ENCODE assay signal across 22 cellular contexts in the genomic region with DNA sequence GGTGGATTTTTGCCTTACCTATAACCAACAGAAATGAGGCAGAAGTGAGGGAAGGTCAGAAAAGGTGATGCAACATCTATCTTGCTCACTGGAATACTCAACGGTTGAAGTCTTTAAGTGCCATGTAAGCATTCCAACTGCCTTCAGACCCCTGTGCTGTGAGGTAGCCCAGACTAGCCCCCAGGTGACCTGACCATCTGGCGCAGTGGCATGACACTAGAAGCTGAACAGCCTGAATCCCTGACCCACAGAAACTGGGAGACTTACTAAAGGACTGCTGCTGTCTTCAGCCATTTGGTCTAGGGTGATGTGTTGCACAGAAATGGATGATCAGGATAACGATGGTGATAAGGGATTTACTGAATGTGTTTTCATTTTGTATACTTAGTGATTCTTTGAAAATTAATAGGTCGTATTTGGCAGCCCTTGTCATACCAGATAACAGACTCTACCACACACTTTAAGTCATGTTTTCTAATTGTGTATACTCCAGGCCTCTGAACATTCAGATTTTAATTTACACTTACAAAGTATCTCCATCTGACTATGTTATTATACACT.
DNase-seq lines count a peak whose midpoint lies in the region; ATAC-seq, FAIRE-seq and TF ChIP-seq lines count a peak whose summit lies in the region.
"Had no signal": no experiment of that assay in that cellular context is flagged by ENCODE, and none has a peak within 500 bp of the region (broad histone marks: within the 10 kb centered on the region; RNA-seq: fewer than 3 reads in every experiment).

No MANE protein-coding gene starts in this region.

- intact Hi-C loops in IMR-90 (cut with micrococcal nuclease) (no loop called here), K562 (cut with micrococcal nuclease) (no loop called here)

- H3K4me3 ChIP-seq in IMR-90 (ENCODE audit: insufficient read depth, low read depth, low read length), result no peak overlapping the region
- no peak overlapping the region for H3K4me3 ChIP-seq in K562
- no peak overlapping the region for H3K4me3 ChIP-seq in neuronal stem cell (ENCODE audit: low read length in 2 of 2)

- no peak overlapping the region; the same call in 1 of the 2 replicates for H4K91ac ChIP-seq in IMR-90 (ENCODE audit: insufficient read depth, low read depth, low read length)
- no peak overlapping the region for H4K91ac ChIP-seq in neuronal stem cell (ENCODE audit: low read depth, low read length, poor library complexity)

- H2AK5ac ChIP-seq in IMR-90 (ENCODE audit: low read depth, low read length) (no peak overlapping the region), neuronal stem cell (ENCODE audit: low read depth, low read length) (no peak overlapping the region)

- BruUV-seq in IMR-90 (replicated peaks; lab: Mats Ljungman, UMichigan) (no TSS peak), K562 (replicated peaks; lab: Mats Ljungman, UMichigan) (no TSS peak)

- dilution Hi-C loops in IMR-90 (cut with HindIII; ENCODE audit: low sequenced_read_pairs, unreplicated experiment), result no loop called here

- no peak overlapping the region for H3K56ac ChIP-seq in IMR-90 (ENCODE audit: extremely low read depth, insufficient read depth, low read length)

- no peak for TF ChIP-seq CTCF in IMR-90 (conservative IDR thresholded peaks at IDR 0.05; ENCODE audit: low read depth, low read length)
- TF ChIP-seq CTCF in K562 (IDR thresholded peaks at IDR 0.05 in 2 of 3, conservative IDR thresholded peaks at IDR 0.05 in 1 of 3; ENCODE audit: insufficient read depth in 2 of 3, low read depth in 1 of 3, low read length in 3 of 3), result no peak

- no peak for FAIRE-seq in K562 (lab: Jason Lieb, UNC)
- FAIRE-seq: H54 had no signal

- H3K4me2 ChIP-seq in IMR-90 (ENCODE audit: low read depth, low read length), result no peak overlapping the region
- no peak overlapping the region for H3K4me2 ChIP-seq in K562 (ENCODE audit: insufficient read depth, low read length)
- no peak overlapping the region for H3K4me2 ChIP-seq in neuronal stem cell (ENCODE audit: insufficient read depth, low read length, poor library complexity, severe bottlenecking)

- H2BK5ac ChIP-seq in IMR-90 (ENCODE audit: low read depth, low read length, poor library complexity, severe bottlenecking), result no peak overlapping the region
- H2BK5ac ChIP-seq in neuronal stem cell (ENCODE audit: low read length), result no peak overlapping the region

- H3K36me3 ChIP-seq in IMR-90 (ENCODE audit: control insufficient read depth, insufficient read depth, low read length), result no peaks in the 10 kb centered on the region; the same call in 1 of the 2 replicates
- H3K36me3 ChIP-seq in K562 (ENCODE audit: control insufficient read depth, insufficient read depth, low read length), result no peaks in the 10 kb centered on the region
- peaks cover 0 to 3% of the 10 kb centered on the region in 2 donors for H3K36me3 ChIP-seq in neuronal stem cell (replicated peaks in 1 of 2; ENCODE audit: control insufficient read depth in 2 of 2, insufficient read depth in 2 of 2, low read length in 2 of 2)
- H3K36me3 ChIP-seq: BE2C had no signal

- no peak overlapping the region for H3K23ac ChIP-seq in IMR-90 (ENCODE audit: low read depth, low read length)
- no peak overlapping the region for H3K23ac ChIP-seq in neuronal stem cell (ENCODE audit: low read depth, low read length, poor library complexity)

- H2BK12ac ChIP-seq in neuronal stem cell (ENCODE audit: low read length), result peak overlapping the region; percentile 12

- TF ChIP-seq EP300 in K562 (IDR thresholded peaks at IDR 0.05; ENCODE audit: low read length), result no peak

- peaks cover 3 to 38% of the 10 kb centered on the region in 2 experiments for H3K79me1 ChIP-seq in IMR-90 (ENCODE audit: low read depth in 1 of 2, low read length in 2 of 2)
- no peaks in the 10 kb centered on the region for H3K79me1 ChIP-seq in neuronal stem cell (ENCODE audit: low read depth, low read length)

- in situ Hi-C loops in IMR-90 (cut with MboI; ENCODE audit: low sequenced_read_pairs) (no loop called here), K562 (cut with MboI) (no loop called here)

- CTCF ChIA-PET in IMR-90 (lab: Yijun Ruan, JAX) (no interaction called here), K562 (lab: Yijun Ruan, JAX; ENCODE audit: low intra/inter-chr PET ratio) (no interaction called here)

- H3K9ac ChIP-seq in IMR-90 (ENCODE audit: low read depth, low read length), result no peak overlapping the region
- no peak overlapping the region for H3K9ac ChIP-seq in K562 (ENCODE audit: insufficient read depth in 1 of 2, low read depth in 2 of 2, low read length in 2 of 2)
- no peak overlapping the region for H3K9ac ChIP-seq in neuronal stem cell (ENCODE audit: low read depth, low read length, poor library complexity)

- no peak overlapping the region for H2AK9ac ChIP-seq in IMR-90 (replicated peaks; ENCODE audit: low read depth, low read length, poor library complexity)

- TF ChIP-seq RAD21 in IMR-90 (IDR thresholded peaks at IDR 0.05; ENCODE audit: low read length) (no peak), K562 (CRISPR knock-in tag; conservative IDR thresholded peaks at IDR 0.05 in 1 of 2, IDR thresholded peaks at IDR 0.05 in 1 of 2) (no peak)

- ATAC-seq in IMR-90 (ENCODE audit: low read depth) (no peak), K562 (no peak), HG03108 (IDR thresholded peaks at IDR 0.05; ENCODE audit: unreplicated experiment) (no peak)

- no peak overlapping the region for H3K14ac ChIP-seq in IMR-90 (replicated peaks; ENCODE audit: low read depth, low read length)
- H3K14ac ChIP-seq in neuronal stem cell (ENCODE audit: low read length), result no peak overlapping the region

- H4K8ac ChIP-seq in IMR-90 (ENCODE audit: low read depth in 2 of 2, low read length in 2 of 2), result no peak overlapping the region
- no peak overlapping the region for H4K8ac ChIP-seq in neuronal stem cell (ENCODE audit: low read depth, low read length)

- no peaks in the 10 kb centered on the region for H3K79me2 ChIP-seq in K562 (ENCODE audit: control insufficient read depth, insufficient read depth, low read length)

- DNase-seq in IMR-90 (no peak), NCI-H82 treated with DMSO at 0.1 percent for 48 hours (lab: John Stamatoyannopoulos, UW; ENCODE audit: unreplicated experiment) (peak; percentile 85), K562 (ENCODE audit: extremely low read depth in 1 of 4, low spot score in 3 of 4) (no peak), neuronal stem cell (ENCODE audit: low spot score) (no peak), SKM-1 (lab: John Stamatoyannopoulos, UW; ENCODE audit: unreplicated experiment) (no peak), NCI-H2171 treated with DMSO at 0.1 percent for 48 hours (lab: John Stamatoyannopoulos, UW) (no peak)
- no peak for DNase-seq in stimulated activated naive CD4-positive, alpha-beta T cell treated with Interleukin-2 at 50 U/mL for 16 hours (lab: John Stamatoyannopoulos, UW)
- DNase-seq: BE2C; CD4-positive, alpha-beta T cell; COR-L47; DMS79; KBM-7; NCI-H1105; NCI-H146; NCI-H2029; NCI-H226; NCI-H526 treated with DMSO at 0.1 percent for 48 hours; NK-92 treated with Interleukin-12 subunit alpha and Interleukin-12 subunit beta, amount 100 ng/mL, for 24 hours; SHP77 treated with DMSO at 0.1 percent for 48 hours had no signal

- TF ChIP-seq POLR2A in IMR-90 (IDR thresholded peaks at IDR 0.05; ENCODE audit: low read depth, low read length) (no peak), K562 (conservative IDR thresholded peaks at IDR 0.05) (no peak)

- no peak overlapping the region for H4K5ac ChIP-seq in IMR-90 (ENCODE audit: low read depth, low read length)

- H2BK20ac ChIP-seq in IMR-90 (ENCODE audit: low read depth, low read length), result no peak overlapping the region

- H2BK15ac ChIP-seq in IMR-90 (ENCODE audit: low read depth, low read length), result no peak overlapping the region
- H2BK15ac ChIP-seq in neuronal stem cell (ENCODE audit: low read length), result no peak overlapping the region

- no peak overlapping the region for H2BK120ac ChIP-seq in IMR-90 (ENCODE audit: low read depth, low read length)
- no peak overlapping the region for H2BK120ac ChIP-seq in neuronal stem cell (ENCODE audit: low read depth, low read length)

- POLR2A ChIA-PET in IMR-90 (lab: Charles Lee; ENCODE audit: unreplicated experiment), result no interaction called here
- POLR2A ChIA-PET in K562 (lab: Yijun Ruan, JAX), result interaction anchor here (1.6 kb wide), 1 partner anchor 10 kb away, joined by 5 read pairs; no protein-coding TSS in a partner anchor

- H3K27me3 ChIP-seq in IMR-90 (ENCODE audit: control insufficient read depth, insufficient read depth, low read length) (no peaks in the 10 kb centered on the region), K562 (ENCODE audit: control insufficient read depth in 2 of 2, insufficient read depth in 2 of 2, low read length in 2 of 2) (no peaks in the 10 kb centered on the region), neuronal stem cell (ENCODE audit: control insufficient read depth in 3 of 3, insufficient read depth in 3 of 3, low read depth in 1 of 3, low read length in 3 of 3) (no peaks in the 10 kb centered on the region)
- H3K27me3 ChIP-seq: BE2C had no signal

- no CpG with 5 or more reads among the region's 4 CpGs for WGBS in IMR-90 (ENCODE audit: extremely low coverage in 2 of 2, insufficient read length in 1 of 2), 2 experiments
- 2% methylated on average over 4 of the region's 4 CpGs for WGBS in K562 (ENCODE audit: insufficient coverage, low coverage, missing lambda C conversion rate)
- no CpG with 5 or more reads among the region's 4 CpGs for WGBS in neuronal stem cell (ENCODE audit: extremely low coverage in 2 of 2, insufficient read length in 2 of 2, insufficient replicate concordance in 1 of 2), 2 donors

- H4K20me1 ChIP-seq in IMR-90 (ENCODE audit: insufficient read depth, low read length) (no peaks in the 10 kb centered on the region), K562 (replicated peaks; ENCODE audit: control insufficient read depth, insufficient read depth, low read length) (no peaks in the 10 kb centered on the region; the same call in 1 of the 2 replicates)

- H3K9me3 ChIP-seq in IMR-90 (ENCODE audit: control insufficient read depth, insufficient read depth, low read length), result no peaks in the 10 kb centered on the region
- H3K9me3 ChIP-seq in K562 (replicated peaks; ENCODE audit: control insufficient read depth, insufficient read depth, low read depth, low read length), result no peaks in the 10 kb centered on the region
- peaks cover 0 to 11% of the 10 kb centered on the region in 2 donors for H3K9me3 ChIP-seq in neuronal stem cell (replicated peaks in 1 of 2; ENCODE audit: control insufficient read depth in 2 of 2, insufficient read depth in 1 of 2, low read depth in 1 of 2, low read length in 2 of 2)
- H3K9me3 ChIP-seq: BE2C had no signal

- H3K18ac ChIP-seq in IMR-90 (ENCODE audit: low read depth, low read length), result no peak overlapping the region
- H3K18ac ChIP-seq in neuronal stem cell (ENCODE audit: low read length), result no peak overlapping the region

- H3K27ac ChIP-seq in IMR-90 (ENCODE audit: insufficient read depth, low read length), result no peak overlapping the region
- H3K27ac ChIP-seq in K562 (ENCODE audit: extremely low read depth, low read depth, low read length), result no peak overlapping the region
- H3K27ac ChIP-seq in neuronal stem cell (replicated peaks; ENCODE audit: low read length), result no peak overlapping the region
- H3K27ac ChIP-seq: RWPE1 had no signal

- peaks cover 4% of the 10 kb centered on the region for H3K9me1 ChIP-seq in IMR-90 (ENCODE audit: insufficient read depth, low read length)
- H3K9me1 ChIP-seq in K562 (ENCODE audit: control insufficient read depth, insufficient read depth, low read length), result no peaks in the 10 kb centered on the region

- H3K4ac ChIP-seq in IMR-90 (ENCODE audit: low read depth, low read length) (no peak overlapping the region), neuronal stem cell (ENCODE audit: low read length) (no peak overlapping the region)

- no peak overlapping the region for H2AFZ ChIP-seq in IMR-90 (replicated peaks; ENCODE audit: low read length, poor library complexity)
- no peak overlapping the region for H2AFZ ChIP-seq in K562 (ENCODE audit: low read depth, low read length)
- H2AFZ ChIP-seq in neuronal stem cell (ENCODE audit: low read length), result no peak overlapping the region

- H3K4me1 ChIP-seq in IMR-90 (ENCODE audit: control insufficient read depth, insufficient read depth, low read length) (peaks cover 3% of the 10 kb centered on the region; the same call in 1 of the 2 replicates), K562 (replicated peaks in 1 of 2; ENCODE audit: control insufficient read depth in 2 of 2, insufficient read depth in 2 of 2, low read length in 2 of 2) (no peaks in the 10 kb centered on the region), neuronal stem cell (ENCODE audit: control insufficient read depth in 2 of 2, insufficient read depth in 1 of 2, low read depth in 1 of 2, low read length in 2 of 2) (peaks cover 6 to 14% of the 10 kb centered on the region in 2 donors)
- H3K4me1 ChIP-seq: BE2C had no signal
